ENCODE assay signal across 8 cellular contexts in the genomic region with DNA sequence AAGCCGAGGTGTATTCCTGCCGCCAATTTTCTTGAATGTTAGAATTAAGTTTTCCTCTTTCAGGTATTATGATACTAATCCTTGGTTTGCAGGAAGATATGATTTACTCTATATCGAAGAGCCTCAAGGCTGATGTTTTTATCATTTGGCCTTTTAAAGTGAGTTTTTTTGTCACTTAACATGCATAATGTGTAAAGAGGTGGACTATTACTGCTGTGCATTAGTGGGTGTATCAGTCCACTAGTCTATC. TPM values are rescaled to one million over a fixed set of nuclear protein-coding genes. Genes with fewer than 3 reads are reported as not detected.
A peak's percentile ranks its signal among the peaks of the same experiment; 100 is the strongest.
DNase-seq lines count a peak whose midpoint lies in the region; ATAC-seq and TF ChIP-seq lines count a peak whose summit lies in the region.

No MANE protein-coding gene starts in this region.

- H3K9me3 ChIP-seq in heart left ventricle (no peaks in the 10 kb centered on the region), osteoblast (ENCODE audit: low read depth, low read length) (no peaks in the 10 kb centered on the region)

- H3K27me3 ChIP-seq in heart left ventricle = no peaks in the 10 kb centered on the region
- no peaks in the 10 kb centered on the region for H3K27me3 ChIP-seq in osteoblast (ENCODE audit: insufficient read depth, low read length)

- H3K4me2 ChIP-seq in osteoblast (ENCODE audit: insufficient read depth, low read length) = peak overlapping the region; percentile 93

- H3K27ac ChIP-seq in heart left ventricle (peak overlapping the region; percentile 88 to 99 (median 95)), coronary artery (peak overlapping the region; percentile 84 to 93), osteoblast (ENCODE audit: low read depth, low read length) (no peak overlapping the region)

- no peak for DNase-seq in heart left ventricle
- DNase-seq in Right ventricle myocardium inferior (ENCODE audit: missing footprints) = no peak
- DNase-seq in KG1 (lab: John Stamatoyannopoulos, UW) = peak; percentile 88
- no peak for DNase-seq in coronary artery (ENCODE audit: low spot score)
- no peak for DNase-seq in osteoblast (ENCODE audit: insufficient read length, low spot score, missing footprints)
- no peak for DNase-seq in NCI-H2227 treated with DMSO at 0.1 percent for 48 hours (lab: John Stamatoyannopoulos, UW)
- no peak for DNase-seq in HuH-7 (ENCODE audit: low spot score)
- DNase-seq in HT-29 (ENCODE audit: low spot score) = no peak

- peak overlapping the region; percentile 99 for H2AFZ ChIP-seq in osteoblast (ENCODE audit: low read length)

- 21 to 25% (median 23%) methylated on average over 3 of the region's 3 CpGs for WGBS in heart left ventricle, 4 donors

- no peaks in the 10 kb centered on the region for H4K20me1 ChIP-seq in osteoblast (ENCODE audit: insufficient read depth, low read length)

- peaks cover 0 to 10% (median 0%) of the 10 kb centered on the region in 12 donors for H3K4me1 ChIP-seq in heart left ventricle
- peaks cover 7% of the 10 kb centered on the region for H3K4me1 ChIP-seq in osteoblast (ENCODE audit: insufficient read depth, low read length)

- ATAC-seq in heart left ventricle (no peak), Right ventricle myocardium inferior (no peak)

- no peaks in the 10 kb centered on the region for H3K79me2 ChIP-seq in osteoblast (ENCODE audit: insufficient read depth, low read length)

- no peaks in the 10 kb centered on the region for H3K36me3 ChIP-seq in heart left ventricle
- no peaks in the 10 kb centered on the region for H3K36me3 ChIP-seq in osteoblast (ENCODE audit: insufficient read depth, low read length)

- H3K4me3 ChIP-seq in heart left ventricle = peak overlapping the region; percentile 39 to 83 (median 62)
- H3K4me3 ChIP-seq in coronary artery = peak overlapping the region; percentile 75
- peak overlapping the region; percentile 88 for H3K4me3 ChIP-seq in osteoblast (ENCODE audit: insufficient read depth, low read length)

- no peak for TF ChIP-seq POLR2A in heart left ventricle (IDR thresholded peaks at IDR 0.05)

- intact Hi-C loops in heart left ventricle (cut with DNase I) (loop anchor here in 3 of 10 donors (1.0 to 10.0 kb wide), 4 partner anchors 11 to 143 kb away; partner anchors contain the start of genes SLC25A3 (in 2 of the 3), APAF1 (in 1 of the 3) and TMPO (in 1 of the 3)), Right ventricle myocardium inferior (cut with DNase I) (loop anchor here (5.0 kb wide), 1 partner anchor 143 kb away; the partner anchor contains the start of gene APAF1)

- TF ChIP-seq CTCF in heart left ventricle (IDR thresholded peaks at IDR 0.05) (no peak), coronary artery (IDR thresholded peaks at IDR 0.05) (no peak), osteoblast (IDR thresholded peaks at IDR 0.05; ENCODE audit: extremely low read depth, low read depth, low read length) (no peak)

RNA-seq across cellular contexts. Expression of gene TMPO, which starts 11.1 kb away (rescaled TPM):
- total RNA-seq in heart left ventricle (10 to 100 TPM; 11.2 to 30.5 (median 19.4) TPM), Right ventricle myocardium inferior (15.6 TPM), osteoblast (46.9 and 52.1 TPM in 2 replicates)
- 10 to 100 TPM; 11.4 to 16.5 TPM for polyA plus RNA-seq in heart left ventricle
- 158 and 176 TPM in 2 replicates for total RNA-seq in HT-29 (2014; rRNA removed; shearing (Covaris generic))
